Comparison of ENCODE assay signal across 8 cellular contexts in the genomic region with DNA sequence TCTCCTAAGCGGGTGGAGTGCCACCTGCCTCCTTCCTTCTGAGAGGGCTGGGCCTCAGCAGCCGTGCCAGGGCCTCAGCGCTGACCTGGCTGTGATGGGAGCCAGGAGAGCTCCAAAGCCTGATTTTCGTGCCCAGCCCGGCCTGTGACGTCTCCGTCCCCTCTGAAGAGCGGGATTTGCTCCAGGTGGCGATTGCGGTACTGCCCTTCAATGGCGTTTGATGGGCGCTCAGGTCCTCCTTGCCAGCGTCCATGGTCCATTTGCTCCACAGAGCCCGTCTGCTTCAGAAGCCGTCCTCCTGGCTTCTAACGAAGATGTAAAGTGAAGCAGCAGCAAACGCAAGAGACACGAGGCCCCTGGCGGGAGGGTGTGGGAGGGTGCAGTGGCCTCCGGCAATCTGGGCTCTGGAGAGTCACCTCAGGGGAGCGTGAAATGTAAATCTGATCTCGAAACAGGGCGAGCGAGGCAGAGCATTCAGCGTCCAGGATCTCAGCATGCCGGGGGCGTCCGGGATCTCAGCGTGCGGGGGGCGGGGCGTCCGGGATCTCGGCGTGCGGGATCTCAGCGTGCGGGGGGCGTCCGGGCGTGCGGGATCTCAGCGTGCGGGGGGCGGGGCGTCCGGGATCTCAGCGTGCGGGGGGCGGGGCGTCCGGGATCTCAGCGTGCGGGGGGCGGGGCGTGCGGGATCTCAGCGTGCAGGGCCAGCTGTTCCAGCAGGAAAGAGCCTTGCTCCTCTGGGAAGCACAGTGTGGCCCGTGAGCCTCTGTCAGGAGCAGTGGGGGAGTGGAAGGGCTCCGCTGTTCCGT.
DNase-seq lines count a peak whose midpoint lies in the region; ATAC-seq and TF ChIP-seq lines count a peak whose summit lies in the region.
"Not testable (repeated sequence)": the region's sequence is repeated elsewhere in the genome, so short reads cannot be mapped to it uniquely, and the experiment has no call there.

No MANE protein-coding gene starts in this region.

- not testable (repeated sequence) for TF ChIP-seq EP300 in SK-N-SH (IDR thresholded peaks at IDR 0.05; ENCODE audit: borderline replicate concordance in 1 of 2, low read depth in 1 of 2, low read length in 1 of 2)

- H3K9ac ChIP-seq in SK-N-SH = not testable (repeated sequence)

- TF ChIP-seq CTCF in SK-N-SH (IDR thresholded peaks at IDR 0.05); foreskin keratinocyte (conservative IDR thresholded peaks at IDR 0.05); upper lobe of right lung (IDR thresholded peaks at IDR 0.05): not testable (repeated sequence)

- not testable (repeated sequence) for H3K4me2 ChIP-seq in SK-N-SH

- not testable (repeated sequence) for H2AFZ ChIP-seq in SK-N-SH (ENCODE audit: low read depth)

- not testable (repeated sequence) for H3K27me3 ChIP-seq in H7 (ENCODE audit: control insufficient read depth, insufficient read depth, low read length); SK-N-SH (ENCODE audit: insufficient read depth); foreskin keratinocyte; upper lobe of right lung

- H4K20me1 ChIP-seq in SK-N-SH (ENCODE audit: insufficient read depth) = not testable (repeated sequence)

- not testable (repeated sequence) for H3K9me2 ChIP-seq in SK-N-SH

- intact Hi-C loops in posterior vena cava (cut with DNase I); upper lobe of right lung (cut with DNase I): not testable (repeated sequence)

- H3F3A ChIP-seq in SK-N-SH (replicated peaks; ENCODE audit: insufficient read depth) = not testable (repeated sequence)

- ATAC-seq in foreskin keratinocyte = peak; percentile 23
- not testable (repeated sequence) for ATAC-seq in upper lobe of right lung

- not testable (repeated sequence) for H3K36me3 ChIP-seq in H7 (replicated peaks; ENCODE audit: control insufficient read depth, insufficient read depth, low read length); SK-N-SH (replicated peaks in 1 of 2; ENCODE audit: control insufficient read depth in 1 of 2, insufficient read depth in 2 of 2, low read length in 1 of 2); upper lobe of right lung

- H3K4me3 ChIP-seq in H7 (ENCODE audit: insufficient read depth, low read depth, low read length) = peak overlapping the region; percentile 17
- not testable (repeated sequence) for H3K4me3 ChIP-seq in SK-N-SH (ENCODE audit: low read depth in 2 of 2, low read length in 1 of 2); upper lobe of right lung

- TF ChIP-seq RAD21 in SK-N-SH (IDR thresholded peaks at IDR 0.05; ENCODE audit: low read length) = not testable (repeated sequence)

- DNase-seq in D341Med (ENCODE audit: low spot score) (peak; percentile 84), H7 (peak; percentile 94), SK-N-SH (peak; percentile 48), cerebellar cortex (ENCODE audit: low spot score) (peak; percentile 59), left kidney (ENCODE audit: low read depth, low spot score) (peak; percentile 78), posterior vena cava (ENCODE audit: low spot score) (peak; percentile 69), upper lobe of right lung (peak; percentile 50)
- DNase-seq in foreskin keratinocyte = not testable (repeated sequence)

- POLR2A ChIA-PET in SK-N-SH (lab: Yijun Ruan, JAX) = not testable (repeated sequence)

- not testable (repeated sequence) for H3K79me2 ChIP-seq in SK-N-SH (ENCODE audit: insufficient read depth)

- H3K9me3 ChIP-seq in SK-N-SH, upper lobe of right lung: not testable (repeated sequence)

- CTCF ChIA-PET in SK-N-SH (lab: Yijun Ruan, JAX) = interaction anchor here (1.0 to 2.7 kb wide), 2 partner anchors 44 to 419 kb away, joined by 3 to 6 read pairs; no protein-coding TSS in a partner anchor

- H3K4me1 ChIP-seq in SK-N-SH (ENCODE audit: control insufficient read depth in 1 of 2, insufficient read depth in 2 of 2, low read depth in 1 of 2, low read length in 1 of 2) = peaks cover 2 to 14% of the 10 kb centered on the region in 2 experiments; a peak in 3 of 4 replicates
- not testable (repeated sequence) for H3K4me1 ChIP-seq in foreskin keratinocyte, upper lobe of right lung

- 92% methylated on average over 50 of the region's 61 CpGs for WGBS in SK-N-SH (ENCODE audit: low lambda C conversion rate)

- not testable (repeated sequence) for H3K27ac ChIP-seq in SK-N-SH (ENCODE audit: low read depth in 2 of 2, low read length in 1 of 2); foreskin keratinocyte; upper lobe of right lung
